Comparison of ENCODE assay signal across 8 cellular contexts in genomic region chr18:2656237-2657042, GRCh38. TPM values are rescaled to one million over a fixed set of nuclear protein-coding genes. Genes with fewer than 3 reads are reported as not detected.
DNase-seq lines count a peak whose midpoint lies in the region; ATAC-seq and TF ChIP-seq lines count a peak whose summit lies in the region.

No MANE protein-coding gene starts in this region.

- no peaks in the 10 kb centered on the region for H3K9me3 ChIP-seq in prostate gland

- H3K27me3 Mint-ChIP-seq in activated naive CD8-positive, alpha-beta T cell treated with anti-CD3 and anti-CD28 coated beads, Interleukin-2, amount 50 U/mL, for 24 hours = no peaks in the 10 kb centered on the region

- no peaks in the 10 kb centered on the region for H3K27me3 ChIP-seq in prostate gland (replicated peaks; ENCODE audit: insufficient read depth)

- DNase-seq in ACHN (peak; percentile 44), SK-N-DZ (ENCODE audit: low spot score) (peak; percentile 17), left cardiac atrium (peak; percentile 58), prostate gland (ENCODE audit: low spot score) (peak; percentile 48), EL (no peak)
- DNase-seq in activated naive CD8-positive, alpha-beta T cell treated with anti-CD3 and anti-CD28 coated beads, Interleukin-2, amount 50 U/mL, for 24 hours = peak; percentile 59

- peak overlapping the region; percentile 87 to 98 for H3K4me3 ChIP-seq in prostate gland

- TF ChIP-seq CTCF in prostate gland (IDR thresholded peaks at IDR 0.05) = no peak

- in situ Hi-C loops in ACHN (cut with HindIII; ENCODE audit: low pct_ligation_motif_present, low pct_unique_long_range_greater_than_20kb, low sequenced_read_pairs) = no loop called here

- peak overlapping the region; percentile 88 for H3K4me3 Mint-ChIP-seq in activated naive CD8-positive, alpha-beta T cell treated with anti-CD3 and anti-CD28 coated beads, Interleukin-2, amount 50 U/mL, for 24 hours

- intact Hi-C loops in left cardiac atrium (cut with DNase I) = no loop called here
- intact Hi-C loops in prostate gland (cut with DNase I) = no loop called here

- H3K36me3 Mint-ChIP-seq in activated naive CD8-positive, alpha-beta T cell treated with anti-CD3 and anti-CD28 coated beads, Interleukin-2, amount 50 U/mL, for 24 hours (ENCODE audit: low read depth) = peaks cover 22% of the 10 kb centered on the region

- no peak for TF ChIP-seq POLR2A in prostate gland (IDR thresholded peaks at IDR 0.05)

- peak overlapping the region; percentile 87 for H3K27ac Mint-ChIP-seq in activated naive CD8-positive, alpha-beta T cell treated with anti-CD3 and anti-CD28 coated beads, Interleukin-2, amount 50 U/mL, for 24 hours

- H3K27ac ChIP-seq in prostate gland = peak overlapping the region; percentile 96 to 98

- H3K9me3 Mint-ChIP-seq in activated naive CD8-positive, alpha-beta T cell treated with anti-CD3 and anti-CD28 coated beads, Interleukin-2, amount 50 U/mL, for 24 hours = no peaks in the 10 kb centered on the region

- H3K4me1 ChIP-seq in prostate gland (replicated peaks) = no peaks in the 10 kb centered on the region

- no peaks in the 10 kb centered on the region for H3K36me3 ChIP-seq in prostate gland

- peaks cover 40% of the 10 kb centered on the region for H3K4me1 Mint-ChIP-seq in activated naive CD8-positive, alpha-beta T cell treated with anti-CD3 and anti-CD28 coated beads, Interleukin-2, amount 50 U/mL, for 24 hours

- ATAC-seq in GM18873 (IDR thresholded peaks at IDR 0.05; ENCODE audit: low FRiP score, unreplicated experiment) = peak; percentile 3
- peak; percentile 9 for ATAC-seq in HG03196 (IDR thresholded peaks at IDR 0.05; ENCODE audit: unreplicated experiment)
- peak; percentile 5 for ATAC-seq in activated naive CD8-positive, alpha-beta T cell treated with anti-CD3 and anti-CD28 coated beads, Interleukin-2, amount 50 U/mL, for 24 hours
- ATAC-seq in left cardiac atrium = peak; percentile 59 to 76

- under 1% methylated on average over 49 of the region's 50 CpGs for WGBS in prostate gland

RNA-seq across cellular contexts. Expression of gene SMCHD1, which starts 0.9 kb away (rescaled TPM):
- 28.2 and 30.5 TPM in 2 replicates for polyA plus RNA-seq in SK-N-DZ (2014; cell fraction: cytosol; rRNA removed)
- polyA plus RNA-seq in SK-N-DZ (2014; cell fraction: nucleus; rRNA removed) = 44.4 and 49.7 TPM in 2 replicates
- total RNA-seq in left cardiac atrium = 10 to 100 TPM; 24.5 to 28.7 TPM
- 10 to 100 TPM; 56.0 to 65.1 TPM for total RNA-seq in prostate gland

Comparison
In these comparisons a context has a peak if more than half of its experiments do, and no peak if none do; other contexts are left out.
1. ATAC-seq: peak in every context shown above with its lines; median percentile 68 in left cardiac atrium; 9 in HG03196; 5 in activated naive CD8-positive, alpha-beta T cell treated with anti-CD3 and anti-CD28 coated beads, Interleukin-2, amount 50 U/mL, for 24 hours; 3 in GM18873.